28 cellular contexts compared by ENCODE assay signal in the genomic region with DNA sequence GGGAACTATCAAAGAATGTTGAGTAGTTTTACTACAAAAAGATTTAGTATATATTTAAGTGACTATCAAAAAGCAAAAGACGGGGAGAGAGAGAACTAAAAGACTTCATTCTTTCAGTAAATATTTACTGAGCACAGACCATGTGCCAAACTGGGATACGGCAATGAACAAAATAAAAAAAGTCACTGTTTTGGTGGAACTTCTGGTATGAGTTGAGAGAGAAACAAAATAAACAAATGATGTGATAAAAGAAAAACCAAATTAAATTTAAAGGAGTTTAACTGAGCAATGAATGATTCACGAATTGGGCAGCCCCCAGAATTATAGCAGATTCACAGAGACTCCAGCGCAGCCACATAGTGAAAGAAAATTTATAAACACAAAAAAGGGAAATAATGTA.
"Had no signal": no experiment of that assay in that cellular context is flagged by ENCODE, and none has a peak within 500 bp of the region (broad histone marks: within the 10 kb centered on the region; RNA-seq: fewer than 3 reads in every experiment).

No MANE protein-coding gene starts in this region.

- DNase-seq: islet precursor cell; left lung; lower lobe of right lung; mammary epithelial cell; mesenchymal stem cell; naive thymus-derived CD8-positive, alpha-beta T cell; nephron progenitor cell; occipital lobe; ovary; right lobe of liver; stimulated activated CD4-positive, alpha-beta T cell treated with anti-CD3 and anti-CD28 coated beads, Interleukin-1b, Interleukin-23, amount 100 ng/mL, for 48 hours; stimulated activated CD4-positive, alpha-beta T cell treated with anti-CD3 and anti-CD28 coated beads, Interleukin-2, amount 100 ng/mL, for 48 hours; stimulated activated CD4-positive, alpha-beta T cell treated with anti-CD3 and anti-CD28 coated beads, Interleukin-4, amount 100 ng/mL, for 4 hours; stimulated activated CD8-positive, alpha-beta memory T cell treated with anti-CD3 and anti-CD28 coated beads, Interleukin-4, amount 100 ng/mL, for 48 hours; stimulated activated naive CD8-positive, alpha-beta T cell treated with anti-CD3 and anti-CD28 coated beads, Interleukin-15, Interleukin-2, amounts not matched to agents 100 U/mL and 50 U/mL, for 24 hours; stomach; testis; thyroid gland; transverse colon; upper lobe of left lung had no signal

- H3K27me3 ChIP-seq: hepatocyte, left lung, neural progenitor cell, ovary, right atrium auricular region, right lobe of liver, stomach, testis, thyroid gland, transverse colon, upper lobe of left lung, vagina had no signal

- H3K79me2 ChIP-seq: hepatocyte had no signal

- H3K36me3 ChIP-seq: left lung, lower lobe of right lung, neural progenitor cell, neutrophil, ovary, right atrium auricular region, right lobe of liver, stomach, thyroid gland, transverse colon, upper lobe of left lung, vagina had no signal

- H3K4me3 Mint-ChIP-seq: naive thymus-derived CD8-positive, alpha-beta T cell; nephron progenitor cell; neural progenitor cell; stimulated activated memory B cell treated with anti-CD40 and anti-IgM and Interleukin-4, amounts not matched to agents 10 μg/mL and 1 μg/mL and 100 μg/mL, for 72 hours had no signal

- H3K9me3 Mint-ChIP-seq: nephron progenitor cell; neural progenitor cell; stimulated activated memory B cell treated with anti-CD40 and anti-IgM and Interleukin-4, amounts not matched to agents 10 μg/mL and 1 μg/mL and 100 μg/mL, for 72 hours had no signal

- ATAC-seq: left lung; lower lobe of right lung; naive thymus-derived CD8-positive, alpha-beta T cell; right lobe of liver; stimulated activated memory B cell treated with anti-CD40 and anti-IgM and Interleukin-4, amounts not matched to agents 10 μg/mL and 1 μg/mL and 100 μg/mL, for 72 hours; stimulated activated naive CD8-positive, alpha-beta T cell treated with anti-CD3 and anti-CD28 coated beads, Interleukin-15, Interleukin-2, amounts not matched to agents 100 U/mL and 50 U/mL, for 24 hours had no signal

- H3K27ac Mint-ChIP-seq: naive thymus-derived CD8-positive, alpha-beta T cell; nephron progenitor cell; neural progenitor cell; progenitor cell of endocrine pancreas; stimulated activated memory B cell treated with anti-CD40 and anti-IgM and Interleukin-4, amounts not matched to agents 10 μg/mL and 1 μg/mL and 100 μg/mL, for 72 hours had no signal

- H3K4me1 ChIP-seq: left lung, lower lobe of right lung, right atrium auricular region, right lobe of liver, stomach, testis, thyroid gland, transverse colon, upper lobe of left lung, vagina had no signal

- H3K9me3 ChIP-seq: left lung, lower lobe of right lung, neutrophil, ovary, right atrium auricular region, right lobe of liver, stomach, testis, thyroid gland, transverse colon, upper lobe of left lung, vagina had no signal

- H3K4me1 Mint-ChIP-seq: naive thymus-derived CD8-positive, alpha-beta T cell; nephron progenitor cell; neural progenitor cell; stimulated activated memory B cell treated with anti-CD40 and anti-IgM and Interleukin-4, amounts not matched to agents 10 μg/mL and 1 μg/mL and 100 μg/mL, for 72 hours had no signal

- H3K36me3 Mint-ChIP-seq: naive thymus-derived CD8-positive, alpha-beta T cell; neural progenitor cell; stimulated activated memory B cell treated with anti-CD40 and anti-IgM and Interleukin-4, amounts not matched to agents 10 μg/mL and 1 μg/mL and 100 μg/mL, for 72 hours had no signal

- H3K27ac ChIP-seq: hepatocyte, left lung, lower lobe of right lung, neural progenitor cell, neutrophil, ovary, right atrium auricular region, right lobe of liver, stomach, testis, thyroid gland, transverse colon, upper lobe of left lung, vagina had no signal

- H2AFZ ChIP-seq: hepatocyte, neural progenitor cell had no signal

- H3K4me2 ChIP-seq: hepatocyte, neural progenitor cell, smooth muscle cell had no signal

- H3K4me3 ChIP-seq: hepatocyte, left lung, lower lobe of right lung, neural progenitor cell, ovary, right atrium auricular region, right lobe of liver, smooth muscle cell, stomach, testis, thyroid gland, transverse colon, upper lobe of left lung, vagina had no signal

- H3K9ac ChIP-seq: neural progenitor cell had no signal
